In genomic region chr3:160968731-160969130, GRCh38 we compare ENCODE assay signal across 26 cellular contexts.
DNase-seq lines count a peak whose midpoint lies in the region; ATAC-seq and TF ChIP-seq lines count a peak whose summit lies in the region.
"Had no signal": no experiment of that assay in that cellular context is flagged by ENCODE, and none has a peak within 500 bp of the region (broad histone marks: within the 10 kb centered on the region; RNA-seq: fewer than 3 reads in every experiment).

No MANE protein-coding gene starts in this region.

- H3K9ac ChIP-seq in GM23248, result no peak overlapping the region
- no peak overlapping the region for H3K9ac ChIP-seq in neuronal stem cell (ENCODE audit: low read depth, low read length, poor library complexity)
- H3K9ac ChIP-seq: KMS-11 had no signal

- H3K36me3 ChIP-seq in GM23248 (ENCODE audit: low read depth) (no peaks in the 10 kb centered on the region), neuronal stem cell (replicated peaks in 1 of 2; ENCODE audit: control insufficient read depth in 2 of 2, insufficient read depth in 2 of 2, low read length in 2 of 2) (no peaks in the 10 kb centered on the region)

- no peak overlapping the region for H3K14ac ChIP-seq in neuronal stem cell (ENCODE audit: low read length)

- H3F3A ChIP-seq in GM23248 (ENCODE audit: insufficient read depth), result no peaks in the 10 kb centered on the region

- no peak overlapping the region for H3K4me3 Mint-ChIP-seq in activated T-helper 17 cell treated with anti-CD3 and anti-CD28 coated beads, Interleukin-2, amount 50 U/mL, for 72 hours
- H3K4me3 Mint-ChIP-seq: activated CD8-positive, alpha-beta memory T cell treated with anti-CD3 and anti-CD28 coated beads, Interleukin-2, amount 10 ng/mL, durations not matched to agents 7 days and 5 days; activated naive CD8-positive, alpha-beta T cell; activated T-helper 1 cell treated with anti-CD3 and anti-CD28 coated beads, Interleukin-12 subunit alpha, Interleukin-12 subunit beta, Interleukin-2, Interleukin-4 antibody, amounts not matched to agents 30 ng/mL and 10 ng/mL and 1 ng/mL, durations not matched to agents 14 hours and 24 hours and 36 hours; CD4-positive, alpha-beta memory T cell; mesothelial cell of epicardium; natural killer cell had no signal

- H3K4ac ChIP-seq in neuronal stem cell (ENCODE audit: low read length), result no peak overlapping the region

- H2BK120ac ChIP-seq in neuronal stem cell (ENCODE audit: low read depth, low read length), result no peak overlapping the region

- WGBS in GM23248 (ENCODE audit: low coverage in 1 of 2, low lambda C conversion rate in 2 of 2, missing lambda C conversion rate in 2 of 2), 2 experiments, result 21 to 23% methylated on average over 3 of the region's 3 CpGs
- no CpG with 5 or more reads among the region's 3 CpGs for WGBS in neuronal stem cell (ENCODE audit: extremely low coverage in 2 of 2, insufficient read length in 2 of 2, insufficient replicate concordance in 1 of 2), 2 donors

- peaks cover 5% of the 10 kb centered on the region for H3K4me1 Mint-ChIP-seq in activated T-helper 17 cell treated with anti-CD3 and anti-CD28 coated beads, Interleukin-2, amount 50 U/mL, for 72 hours
- H3K4me1 Mint-ChIP-seq: mesothelial cell of epicardium had no signal

- no peaks in the 10 kb centered on the region for H3K79me1 ChIP-seq in neuronal stem cell (ENCODE audit: low read depth, low read length)

- in situ Hi-C loops in GM23248 (cut with MboI), result loop anchor here (25.0 kb wide), 1 partner anchor 444 kb away; no protein-coding TSS in a partner anchor

- no peaks in the 10 kb centered on the region for H3K27me3 Mint-ChIP-seq in activated T-helper 17 cell treated with anti-CD3 and anti-CD28 coated beads, Interleukin-2, amount 50 U/mL, for 72 hours
- H3K27me3 Mint-ChIP-seq: activated CD8-positive, alpha-beta memory T cell treated with anti-CD3 and anti-CD28 coated beads, Interleukin-2, amount 10 ng/mL, durations not matched to agents 7 days and 5 days; activated naive CD8-positive, alpha-beta T cell; CD4-positive, alpha-beta memory T cell had no signal

- no peaks in the 10 kb centered on the region for H3K79me2 ChIP-seq in GM23248 (ENCODE audit: insufficient read depth)

- H3K4me3 ChIP-seq in AG10803 (ENCODE audit: low read length) (no peak overlapping the region), GM23248 (no peak overlapping the region), neuronal stem cell (ENCODE audit: low read length in 2 of 2) (no peak overlapping the region)
- H3K4me3 ChIP-seq: testis had no signal

- no peak overlapping the region for H2AK5ac ChIP-seq in neuronal stem cell (ENCODE audit: low read depth, low read length)

- H3K4me2 ChIP-seq in GM23248 (ENCODE audit: unreplicated experiment), result no peak overlapping the region
- H3K4me2 ChIP-seq in neuronal stem cell (ENCODE audit: insufficient read depth, low read length, poor library complexity, severe bottlenecking), result no peak overlapping the region
- H3K4me2 ChIP-seq: KMS-11 had no signal

- H3K27me3 ChIP-seq in GM23248 (replicated peaks; ENCODE audit: insufficient read depth) (no peaks in the 10 kb centered on the region), neuronal stem cell (ENCODE audit: control insufficient read depth in 3 of 3, insufficient read depth in 3 of 3, low read depth in 1 of 3, low read length in 3 of 3) (no peaks in the 10 kb centered on the region)
- H3K27me3 ChIP-seq: testis had no signal

- no peak overlapping the region for H3K27ac Mint-ChIP-seq in activated T-helper 17 cell treated with anti-CD3 and anti-CD28 coated beads, Interleukin-2, amount 50 U/mL, for 72 hours
- H3K27ac Mint-ChIP-seq: activated CD8-positive, alpha-beta memory T cell treated with anti-CD3 and anti-CD28 coated beads, Interleukin-2, amount 10 ng/mL, durations not matched to agents 7 days and 5 days; activated naive CD8-positive, alpha-beta T cell; activated T-helper 1 cell treated with anti-CD3 and anti-CD28 coated beads, Interleukin-12 subunit alpha, Interleukin-12 subunit beta, Interleukin-2, Interleukin-4 antibody, amounts not matched to agents 30 ng/mL and 10 ng/mL and 1 ng/mL, durations not matched to agents 14 hours and 24 hours and 36 hours; CD4-positive, alpha-beta memory T cell; mesothelial cell of epicardium; natural killer cell had no signal

- DNase-seq in AG10803 (ENCODE audit: low read depth) (peak; percentile 28), GM23248 (peak; percentile 14), astrocyte of the hippocampus (ENCODE audit: low read depth, low spot score) (peak; percentile 27), iris pigment epithelial cell (ENCODE audit: low read depth) (peak; percentile 40), erythroblast (lab: John Stamatoyannopoulos, UW) (no peak), neuronal stem cell (ENCODE audit: low spot score) (no peak), GM19240 (ENCODE audit: insufficient read length, low spot score) (no peak)
- DNase-seq: ACHN; activated CD4-positive, alpha-beta T cell treated with anti-CD3 and anti-CD28 coated beads for 48 hours; activated CD8-positive, alpha-beta memory T cell treated with anti-CD3 and anti-CD28 coated beads, Interleukin-2, amount 10 ng/mL, durations not matched to agents 7 days and 5 days; CD4-positive, alpha-beta memory T cell; dermis blood vessel endothelial cell; DMS53; H7; left colon; natural killer cell; NCI-H1930; NCI-H510A; SHP77 treated with DMSO at 0.1 percent for 48 hours; T-helper 1 cell; testis had no signal

- no peak overlapping the region for H3K23ac ChIP-seq in neuronal stem cell (ENCODE audit: low read depth, low read length, poor library complexity)

- H3K9me2 ChIP-seq in GM23248 (ENCODE audit: insufficient read depth), result no peaks in the 10 kb centered on the region

- H4K20me1 ChIP-seq in GM23248 (ENCODE audit: insufficient read depth), result no peaks in the 10 kb centered on the region

- no peak overlapping the region for H2BK15ac ChIP-seq in neuronal stem cell (ENCODE audit: low read length)

- H3K9me3 ChIP-seq in GM23248 (ENCODE audit: low read depth) (no peaks in the 10 kb centered on the region), neuronal stem cell (replicated peaks in 1 of 2; ENCODE audit: control insufficient read depth in 2 of 2, insufficient read depth in 1 of 2, low read depth in 1 of 2, low read length in 2 of 2) (peaks cover 0 to 9% of the 10 kb centered on the region in 2 donors)
- H3K9me3 ChIP-seq: testis had no signal

- no peak overlapping the region for H2AFZ ChIP-seq in GM23248
- no peak overlapping the region for H2AFZ ChIP-seq in neuronal stem cell (ENCODE audit: low read length)

- no peaks in the 10 kb centered on the region for H3K4me1 ChIP-seq in GM23248 (ENCODE audit: insufficient read depth)
- H3K4me1 ChIP-seq in neuronal stem cell (ENCODE audit: control insufficient read depth in 2 of 2, insufficient read depth in 1 of 2, low read depth in 1 of 2, low read length in 2 of 2), result no peaks in the 10 kb centered on the region
- H3K4me1 ChIP-seq: testis had no signal

- H3K27ac ChIP-seq in GM23248 (no peak overlapping the region), neuronal stem cell (replicated peaks; ENCODE audit: low read length) (no peak overlapping the region)
- H3K27ac ChIP-seq: KMS-11, testis had no signal

- no peak overlapping the region for H4K8ac ChIP-seq in neuronal stem cell (ENCODE audit: low read depth, low read length)

- no peak overlapping the region for H4K91ac ChIP-seq in neuronal stem cell (ENCODE audit: low read depth, low read length, poor library complexity)

- TF ChIP-seq CTCF in AG10803 (conservative IDR thresholded peaks at IDR 0.05; ENCODE audit: low read length), result no peak

- no peaks in the 10 kb centered on the region for H3K36me3 Mint-ChIP-seq in activated T-helper 17 cell treated with anti-CD3 and anti-CD28 coated beads, Interleukin-2, amount 50 U/mL, for 72 hours (ENCODE audit: low read depth)
- H3K36me3 Mint-ChIP-seq: natural killer cell had no signal

- H2BK5ac ChIP-seq in neuronal stem cell (ENCODE audit: low read length), result no peak overlapping the region

- ATAC-seq in activated T-helper 17 cell treated with anti-CD3 and anti-CD28 coated beads, Interleukin-2, amount 50 U/mL, for 72 hours (replicated peaks), result no peak
- ATAC-seq: activated CD8-positive, alpha-beta memory T cell treated with anti-CD3 and anti-CD28 coated beads, Interleukin-2, amount 10 ng/mL, durations not matched to agents 7 days and 5 days; left colon; natural killer cell had no signal

- no peaks in the 10 kb centered on the region for H3K9me3 Mint-ChIP-seq in activated T-helper 17 cell treated with anti-CD3 and anti-CD28 coated beads, Interleukin-2, amount 50 U/mL, for 72 hours
- H3K9me3 Mint-ChIP-seq: natural killer cell had no signal

- no peak overlapping the region for H3K18ac ChIP-seq in neuronal stem cell (ENCODE audit: low read length)

- H2BK12ac ChIP-seq in neuronal stem cell (ENCODE audit: low read length), result no peak overlapping the region

- no peak for TF ChIP-seq POLR2A in erythroblast (IDR thresholded peaks at IDR 0.05; ENCODE audit: low read length)

Comparison
In these comparisons a context has a peak if more than half of its experiments do, and no peak if none do; other contexts are left out.
1. DNase-seq: peak in AG10803 (single experiment), GM23248 (single experiment), astrocyte of the hippocampus (single experiment) and iris pigment epithelial cell (single experiment); none in erythroblast (0 of 2), neuronal stem cell (single experiment) and GM19240 (single experiment).